10 cellular contexts compared by ENCODE assay signal in genomic region chr9:114804504-114804903, GRCh38. TPM values are rescaled to one million over a fixed set of nuclear protein-coding genes. Genes with fewer than 3 reads are reported as not detected.
A peak's percentile ranks its signal among the peaks of the same experiment; 100 is the strongest.
DNase-seq lines count a peak whose midpoint lies in the region; ATAC-seq and TF ChIP-seq lines count a peak whose summit lies in the region.
"Had no signal": no experiment of that assay in that cellular context is flagged by ENCODE, and none has a peak within 500 bp of the region (broad histone marks: within the 10 kb centered on the region; RNA-seq: fewer than 3 reads in every experiment).

No MANE protein-coding gene starts in this region.

- DNase-seq in AG08395 (ENCODE audit: low spot score) (peak; percentile 26), mammary epithelial cell (peak; percentile 74), lower lobe of right lung (no peak), NCI-H1105 treated with DMSO at 0.1 percent for 48 hours (lab: John Stamatoyannopoulos, UW) (no peak), NCI-H2107 (lab: John Stamatoyannopoulos, UW) (no peak), NCI-H2171 (lab: John Stamatoyannopoulos, UW) (no peak)
- DNase-seq: CD8-positive, alpha-beta memory T cell; stimulated activated CD4-positive, alpha-beta T cell treated with anti-CD3 and anti-CD28 coated beads, Interleukin-2, amount 100 ng/mL, for 48 hours had no signal

- H3K4me3 ChIP-seq in mammary epithelial cell (replicated peaks in 1 of 3; ENCODE audit: insufficient read depth in 1 of 3, low read depth in 2 of 3, low read length in 3 of 3) (no peak overlapping the region), lower lobe of right lung (peak overlapping the region; percentile 46)

- no peak for ATAC-seq in lower lobe of right lung
- no peak for ATAC-seq in GM19395 (IDR thresholded peaks at IDR 0.05; ENCODE audit: unreplicated experiment)

- H3K9ac ChIP-seq in mammary epithelial cell (ENCODE audit: insufficient read depth, low read length) = no peak overlapping the region

- H4K20me1 ChIP-seq in mammary epithelial cell (ENCODE audit: insufficient read depth, low read length) = no peaks in the 10 kb centered on the region

- TF ChIP-seq EP300 in Ishikawa (IDR thresholded peaks at IDR 0.05; ENCODE audit: borderline replicate concordance) = peak; percentile 52; the same call in 1 of the 2 replicates

- H2AFZ ChIP-seq in mammary epithelial cell (ENCODE audit: low read depth, low read length) = no peak overlapping the region

- BruUV-seq in mammary epithelial cell (replicated peaks; lab: Mats Ljungman, UMichigan) = no TSS peak

- peak overlapping the region; percentile 64 for H3K27ac ChIP-seq in mammary epithelial cell (ENCODE audit: insufficient read depth, low read depth, low read length)
- peak overlapping the region; percentile 40 for H3K27ac ChIP-seq in lower lobe of right lung

- H3K27me3 ChIP-seq in mammary epithelial cell (ENCODE audit: insufficient read depth, low read length) (no peaks in the 10 kb centered on the region), lower lobe of right lung (ENCODE audit: low read depth) (no peaks in the 10 kb centered on the region)

- in situ Hi-C loops in mammary epithelial cell (cut with MboI; ENCODE audit: low sequenced_read_pairs in 2 of 2) = no loop called here

- H3K4me1 ChIP-seq in mammary epithelial cell (ENCODE audit: insufficient read depth, low read length) (peaks cover 38% of the 10 kb centered on the region), lower lobe of right lung (peaks cover 38% of the 10 kb centered on the region)

- WGBS in mammary epithelial cell (ENCODE audit: low coverage, missing lambda C conversion rate) = 31% methylated on average over 5 of the region's 5 CpGs

- intact Hi-C loops in mammary epithelial cell (cut with micrococcal nuclease) (no loop called here), lower lobe of right lung (cut with DNase I) (no loop called here)

- no peaks in the 10 kb centered on the region for H3K79me2 ChIP-seq in mammary epithelial cell (ENCODE audit: insufficient read depth, low read length)

- no peaks in the 10 kb centered on the region for H3K36me3 ChIP-seq in mammary epithelial cell (ENCODE audit: insufficient read depth, low read length)
- H3K36me3 ChIP-seq in lower lobe of right lung = no peaks in the 10 kb centered on the region

- dilution Hi-C loops in mammary epithelial cell (cut with HindIII; ENCODE audit: low sequenced_read_pairs) = no loop called here

- TF ChIP-seq CTCF in mammary epithelial cell (conservative IDR thresholded peaks at IDR 0.05 in 1 of 2, IDR thresholded peaks at IDR 0.05 in 1 of 2; ENCODE audit: extremely low read depth in 1 of 2, insufficient read depth in 1 of 2, low read depth in 1 of 2, low read length in 2 of 2) (no peak), lower lobe of right lung (IDR thresholded peaks at IDR 0.05) (no peak)

- no peak for TF ChIP-seq RAD21 in Ishikawa (IDR thresholded peaks at IDR 0.05; ENCODE audit: low read depth)

- H3K9me3 ChIP-seq in mammary epithelial cell (replicated peaks; ENCODE audit: insufficient read depth, low read length) (no peaks in the 10 kb centered on the region), lower lobe of right lung (no peaks in the 10 kb centered on the region)

- peak overlapping the region; percentile 86 for H3K4me2 ChIP-seq in mammary epithelial cell (ENCODE audit: insufficient read depth, low read depth, low read length)

- CTCF ChIA-PET in mammary epithelial cell (lab: Charles Lee; ENCODE audit: low non-redundant PET) = no interaction called here

TF ChIP-seq in Ishikawa, 13 proteins besides CTCF, POLR2A, EP300 and RAD21:
- TF ChIP-seq CEBPB (IDR thresholded peaks at IDR 0.05) (peak; percentile 37; the same call in 1 of the 2 replicates), TCF12 (IDR thresholded peaks at IDR 0.05; ENCODE audit: low read depth) (peak; percentile 38; the same call in 1 of the 2 replicates), MAX (IDR thresholded peaks at IDR 0.05) (no peak), TEAD4 (IDR thresholded peaks at IDR 0.05) (peak; percentile 63; the same call in 1 of the 2 replicates), USF1 (IDR thresholded peaks at IDR 0.05) (no peak), NFIC (IDR thresholded peaks at IDR 0.05) (peak; percentile 62)

RNA-seq across cellular contexts. Expression of gene TNFSF15, which starts 1.3 kb away (rescaled TPM):
- 1 to 10 TPM; 1.3 to 2.1 TPM for total RNA-seq in mammary epithelial cell
- 0.74 TPM for polyA plus RNA-seq in mammary epithelial cell
- polyA minus RNA-seq in mammary epithelial cell = 0.62 TPM
- 5.2 TPM for total RNA-seq in lower lobe of right lung
- polyA plus RNA-seq: CD8-positive, alpha-beta memory T cell had no signal

Comparison
In these comparisons a context has a peak if more than half of its experiments do, and no peak if none do; other contexts are left out.
1. DNase-seq: peak in AG08395 (single experiment) and mammary epithelial cell (single experiment); none in lower lobe of right lung (single experiment), NCI-H1105 treated with DMSO at 0.1 percent for 48 hours (single experiment), NCI-H2107 (single experiment) and NCI-H2171 (single experiment).